Comparison of ENCODE assay signal across 8 cellular contexts in genomic region chr7:20588678-20589077, GRCh38. TPM values are rescaled to one million over a fixed set of nuclear protein-coding genes. Genes with fewer than 3 reads are reported as not detected.
"Had no signal": no experiment of that assay in that cellular context is flagged by ENCODE, and none has a peak within 500 bp of the region (broad histone marks: within the 10 kb centered on the region; RNA-seq: fewer than 3 reads in every experiment).

No MANE protein-coding gene starts in this region.

- H3K36me3 Mint-ChIP-seq: IgD-negative memory B cell had no signal

- ATAC-seq: GM23338, HepG2 had no signal

- DNase-seq: H7, KBM-7 had no signal

- H3K4me3 Mint-ChIP-seq: GM23338, IgD-negative memory B cell had no signal

- H3K4me1 Mint-ChIP-seq: GM23338, IgD-negative memory B cell had no signal

- FAIRE-seq: HepG2, HTR-8/SVneo had no signal

- H3K36me3 ChIP-seq: HAP-1 had no signal

- H3K9me3 Mint-ChIP-seq: GM23338 had no signal

- H2AFZ ChIP-seq: GM23338 had no signal

- H3K27ac Mint-ChIP-seq: GM23338, IgD-negative memory B cell had no signal

- H3K9me3 ChIP-seq: HAP-1 had no signal

- H3K4me1 ChIP-seq: HAP-1 had no signal

- H3K4me3 ChIP-seq: GM23338, HAP-1 had no signal

- H3K4me2 ChIP-seq: GM23338 had no signal

RNA-seq across cellular contexts. Expression of gene ABCB5, which starts 26.8 kb away (rescaled TPM):
- total RNA-seq: GM23338, HepG2, HT-29 had no signal
- polyA plus RNA-seq: GM23338, HepG2, IgD-negative memory B cell had no signal
